Comparison of ENCODE assay signal across 1 cellular context in the genomic region with DNA sequence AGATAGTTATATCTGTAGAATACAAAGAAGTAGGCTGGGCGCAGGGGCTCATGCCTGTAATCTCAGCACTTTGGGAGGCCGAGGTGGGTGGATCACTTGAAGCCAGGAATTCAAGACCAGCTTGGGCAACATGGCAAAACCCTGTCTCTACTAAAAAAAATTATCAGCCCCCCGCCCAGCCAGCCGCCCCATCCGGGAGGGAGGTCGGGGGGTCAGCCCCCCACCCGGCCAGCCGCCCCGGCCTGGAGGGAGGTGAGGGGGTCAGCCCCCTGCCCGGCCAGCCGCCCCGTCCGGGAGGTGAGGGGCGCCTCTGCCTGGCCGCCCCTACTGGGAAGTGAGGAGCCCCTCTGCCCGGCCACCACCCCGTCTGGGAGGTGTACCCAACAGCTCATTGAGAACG. TPM values are rescaled to one million over a fixed set of nuclear protein-coding genes. Genes with fewer than 3 reads are reported as not detected.
"Had no signal": no experiment of that assay in that cellular context is flagged by ENCODE, and none has a peak within 500 bp of the region (broad histone marks: within the 10 kb centered on the region; RNA-seq: fewer than 3 reads in every experiment).

No MANE protein-coding gene starts in this region.

RNA-seq across cellular contexts. Expression of gene USP6, which starts 27.0 kb away (rescaled TPM):
- total RNA-seq: GM23248 had no signal
